ENCODE assay signal across 1 cellular context in the genomic region with DNA sequence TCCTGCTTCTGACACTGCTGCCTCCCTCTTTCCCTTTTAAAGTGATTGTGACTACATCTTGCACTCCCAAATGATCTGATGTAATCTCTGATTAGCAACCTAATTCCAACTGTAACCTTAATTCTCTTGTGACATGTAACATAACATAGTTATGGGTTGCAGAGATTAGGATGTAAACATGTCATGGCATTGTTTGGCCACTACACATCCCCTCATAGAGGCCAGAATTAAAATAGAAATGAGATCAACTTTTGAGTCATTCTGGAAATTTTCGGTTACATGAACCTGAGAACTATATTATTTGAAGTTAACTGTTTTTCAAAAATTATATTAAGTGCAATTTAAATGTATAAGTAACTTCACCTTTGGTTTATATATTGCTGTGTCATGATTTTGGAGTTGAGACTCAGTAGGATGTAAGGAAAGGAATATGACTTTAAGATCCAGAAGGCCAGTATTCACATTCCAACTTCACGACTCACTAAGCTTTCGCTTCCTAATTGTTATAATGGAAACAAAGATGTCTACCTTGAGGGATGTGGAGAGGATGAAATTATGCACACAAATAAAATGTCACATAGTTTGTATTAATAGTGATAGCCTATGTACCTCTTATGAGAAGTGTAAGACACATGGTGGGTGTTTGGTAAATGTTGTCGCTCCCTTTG.
TF ChIP-seq lines count a peak whose summit lies in the region.

No MANE protein-coding gene starts in this region.

TF ChIP-seq in HepG2, 621 proteins besides CTCF, POLR2A, EP300 and RAD21 (continued from another document):
- TF ChIP-seq, protein P1, sequence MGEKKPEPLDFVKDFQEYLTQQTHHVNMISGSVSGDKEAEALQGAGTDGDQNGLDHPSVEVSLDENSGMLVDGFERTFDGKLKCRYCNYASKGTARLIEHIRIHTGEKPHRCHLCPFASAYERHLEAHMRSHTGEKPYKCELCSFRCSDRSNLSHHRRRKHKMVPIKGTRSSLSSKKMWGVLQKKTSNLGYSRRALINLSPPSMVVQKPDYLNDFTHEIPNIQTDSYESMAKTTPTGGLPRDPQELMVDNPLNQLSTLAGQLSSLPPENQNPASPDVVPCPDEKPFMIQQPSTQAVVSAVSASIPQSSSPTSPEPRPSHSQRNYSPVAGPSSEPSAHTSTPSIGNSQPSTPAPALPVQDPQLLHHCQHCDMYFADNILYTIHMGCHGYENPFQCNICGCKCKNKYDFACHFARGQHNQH (CRISPR knock-in tag; IDR thresholded peaks at IDR 0.05) = no peak
- TF ChIP-seq ZSCAN30 (CRISPR knock-in tag; IDR thresholded peaks at IDR 0.05) = no peak
- no peak for TF ChIP-seq ZBTB37 (CRISPR knock-in tag; IDR thresholded peaks at IDR 0.05)
- TF ChIP-seq ZMYM2 (CRISPR knock-in tag; IDR thresholded peaks at IDR 0.05) = no peak
- TF ChIP-seq ELF4 (CRISPR knock-in tag; IDR thresholded peaks at IDR 0.05; ENCODE audit: borderline replicate concordance) = no peak
- no peak for TF ChIP-seq ZNF260 (CRISPR knock-in tag; IDR thresholded peaks at IDR 0.05; ENCODE audit: borderline replicate concordance, low read depth)
- TF ChIP-seq MAFF (IDR thresholded peaks at IDR 0.05; ENCODE audit: low read depth, low read length) = peak; percentile 28; the same call in 1 of the 2 replicates
- no peak for TF ChIP-seq HNRNPLL (IDR thresholded peaks at IDR 0.05; ENCODE audit: low read depth, low read length, poor library complexity, severe bottlenecking)
- TF ChIP-seq NR2F2 (IDR thresholded peaks at IDR 0.05; ENCODE audit: borderline replicate concordance, low read depth) = no peak
- no peak for TF ChIP-seq ZBTB38 (CRISPR knock-in tag; IDR thresholded peaks at IDR 0.05)
TF ChIP-seq in HepG2: peak in this region for 2.
